ENCODE assay signal across 8 cellular contexts in the genomic region with DNA sequence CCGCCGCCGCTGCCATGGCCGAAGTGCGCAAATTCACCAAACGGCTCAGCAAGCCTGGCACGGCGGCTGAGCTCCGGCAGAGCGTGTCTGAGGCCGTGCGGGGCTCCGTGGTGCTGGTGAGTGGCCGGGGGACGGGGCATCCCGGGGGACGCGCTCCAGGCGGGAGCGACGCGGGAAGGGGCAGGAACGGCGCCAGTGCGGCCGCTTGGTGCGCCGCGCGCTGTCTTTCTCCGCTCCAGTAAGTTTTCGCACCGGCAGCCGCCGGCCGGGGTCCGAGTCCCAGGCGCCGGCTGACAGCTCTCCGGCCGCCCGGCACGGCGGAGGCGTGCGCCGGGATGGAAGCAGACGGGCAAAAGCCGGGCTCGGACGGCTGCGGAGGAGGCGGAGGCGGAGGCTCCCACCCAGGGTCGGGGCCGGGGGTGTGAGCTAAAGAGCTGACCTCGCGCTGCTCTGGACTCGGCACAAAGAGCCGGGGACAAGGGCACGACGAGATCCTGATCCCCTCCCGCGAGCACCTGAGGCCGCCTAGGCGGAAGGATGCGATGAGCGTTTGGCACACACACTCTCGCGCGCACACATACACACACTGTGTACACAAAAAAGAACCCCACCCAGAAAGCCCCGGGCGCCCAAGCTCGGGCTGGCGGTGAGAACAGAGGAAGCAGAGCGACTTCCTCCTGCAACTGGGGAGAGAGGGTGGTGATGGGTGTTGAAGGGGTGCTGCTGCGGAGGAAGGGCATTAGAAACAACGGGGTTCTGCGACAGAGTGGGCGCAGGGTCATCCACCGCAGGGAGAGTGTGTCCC. TPM values are rescaled to one million over a fixed set of nuclear protein-coding genes. Genes with fewer than 3 reads are reported as not detected.
DNase-seq lines count a peak whose midpoint lies in the region; ATAC-seq and TF ChIP-seq lines count a peak whose summit lies in the region.

No MANE protein-coding gene starts in this region.

- H3K4me1 ChIP-seq in BE2C: no peaks in the 10 kb centered on the region
- no peaks in the 10 kb centered on the region for H3K4me1 ChIP-seq in RWPE2 (ENCODE audit: insufficient read depth, poor library complexity, severe bottlenecking)
- H3K4me1 ChIP-seq in right atrium auricular region: no peaks in the 10 kb centered on the region

- peak; percentile 45 for DNase-seq in BE2C
- no peak for DNase-seq in RWPE2 (ENCODE audit: low spot score)
- peak; percentile 56 for DNase-seq in activated gamma-delta T cell treated with anti-CD3 and anti-CD28 coated beads, Interleukin-2, amount 50 U/mL, for 16 hours (ENCODE audit: low read depth)
- peak; percentile 64 for DNase-seq in right atrium auricular region (ENCODE audit: low spot score)
- DNase-seq in skeletal muscle cell (ENCODE audit: low read depth): no peak
- no peak for DNase-seq in foreskin melanocyte

- H3K27me3 ChIP-seq in BE2C (no peaks in the 10 kb centered on the region), RWPE2 (ENCODE audit: insufficient read depth, poor library complexity, severe bottlenecking) (no peaks in the 10 kb centered on the region), right atrium auricular region (no peaks in the 10 kb centered on the region)

- TF ChIP-seq CTCF in BE2C (IDR thresholded peaks at IDR 0.05; ENCODE audit: low read depth, low read length) (no peak), RWPE2 (IDR thresholded peaks at IDR 0.05; ENCODE audit: poor library complexity, severe bottlenecking) (no peak), right atrium auricular region (IDR thresholded peaks at IDR 0.05) (no peak)

- H3K9me3 ChIP-seq in BE2C (no peaks in the 10 kb centered on the region), RWPE2 (ENCODE audit: severe bottlenecking) (no peaks in the 10 kb centered on the region), right atrium auricular region (no peaks in the 10 kb centered on the region)

- H3K27ac ChIP-seq in RWPE2 (ENCODE audit: poor library complexity, severe bottlenecking) (no peak overlapping the region), right atrium auricular region (peak overlapping the region; percentile 73 to 82)

- peak overlapping the region; percentile 69 for H3K4me3 ChIP-seq in BE2C (ENCODE audit: low read depth, low read length)
- H3K4me3 ChIP-seq in RWPE2 (ENCODE audit: severe bottlenecking): peak overlapping the region; percentile 49
- peak overlapping the region; percentile 56 to 63 for H3K4me3 ChIP-seq in right atrium auricular region
- peak overlapping the region; percentile 67 for H3K4me3 ChIP-seq in skeletal muscle cell (ENCODE audit: low read depth, low read length)

- ATAC-seq in GM19328 (IDR thresholded peaks at IDR 0.05; ENCODE audit: unreplicated experiment) (peak; percentile 55), HG03457 (IDR thresholded peaks at IDR 0.05; ENCODE audit: unreplicated experiment) (peak; percentile 56), RWPE2 (ENCODE audit: low read depth) (peak; percentile 45)

- H3K36me3 ChIP-seq in BE2C (no peaks in the 10 kb centered on the region), RWPE2 (ENCODE audit: low read depth) (no peaks in the 10 kb centered on the region), right atrium auricular region (no peaks in the 10 kb centered on the region)

RNA-seq across cellular contexts. Expression of a gene that starts 0.5 kb away (rescaled TPM):
- polyA plus RNA-seq in BE2C (2012; ENCODE audit: insufficient read depth, insufficient read length, low read depth): 12.8 TPM
- 1 to 10 TPM; 5.2 to 7.9 TPM for total RNA-seq in right atrium auricular region

Comparison
In these comparisons a context has a peak if more than half of its experiments do, and no peak if none do; other contexts are left out.
1. DNase-seq: peak in BE2C (single experiment), activated gamma-delta T cell treated with anti-CD3 and anti-CD28 coated beads, Interleukin-2, amount 50 U/mL, for 16 hours (single experiment) and right atrium auricular region (single experiment); none in RWPE2 (single experiment), skeletal muscle cell (single experiment) and foreskin melanocyte (single experiment).
2. Peak in every context shown above with its lines, with median percentiles within 50 percentile points of each other: H3K4me3 ChIP-seq and ATAC-seq.